Comparison of ENCODE assay signal across 8 cellular contexts in genomic region chr6:31862344-31863235, GRCh38. TPM values are rescaled to one million over a fixed set of nuclear protein-coding genes. Genes with fewer than 3 reads are reported as not detected.
DNase-seq lines count a peak whose midpoint lies in the region; ATAC-seq and TF ChIP-seq lines count a peak whose summit lies in the region.

TSS of gene NEU1 (minus strand) at chr6:31862821. CDS start at chr6:31862776, 45 bp downstream.

- peak; percentile 100 for DNase-seq in Calu3
- peak; percentile 96 for DNase-seq in activated CD8-positive, alpha-beta memory T cell treated with anti-CD3 and anti-CD28 coated beads, Interleukin-2, amount 50 U/mL, for 4 hours
- peak; percentile 100 for DNase-seq in mesenteric fat pad (ENCODE audit: low spot score)
- DNase-seq in stimulated activated CD8-positive, alpha-beta memory T cell treated with anti-CD3 and anti-CD28 coated beads, Interleukin-15, amount 100 ng/mL, for 24 hours (ENCODE audit: low read depth): peak; percentile 94

- H3K4me1 Mint-ChIP-seq in Calu3 (ENCODE audit: low read depth, unreplicated experiment): peaks cover 19% of the 10 kb centered on the region

- no peaks in the 10 kb centered on the region for H3K9me2 ChIP-seq in OCI-LY1 (ENCODE audit: low read depth, low read length)

- no peaks in the 10 kb centered on the region for H3K79me2 ChIP-seq in OCI-LY1 (ENCODE audit: insufficient read depth, low read length)

- H3K27me3 Mint-ChIP-seq in Calu3 (ENCODE audit: unreplicated experiment): peaks cover 9% of the 10 kb centered on the region

- peak within 1 kb of the TSS; percentile 77; the same call in 1 of the 2 replicates for H2AFZ ChIP-seq in OCI-LY1 (ENCODE audit: low read length)

- peak within 1 kb of the TSS; percentile 79 for H3K4me2 ChIP-seq in OCI-LY1 (ENCODE audit: low read length)

- H3K9ac ChIP-seq in HUES64 (ENCODE audit: low read depth, low read length) (peak within 1 kb of the TSS; percentile 74), OCI-LY1 (ENCODE audit: low read length) (peak within 1 kb of the TSS; percentile 73)

- peak; percentile 88 for ATAC-seq in GM21447 (IDR thresholded peaks at IDR 0.05; ENCODE audit: unreplicated experiment)

- intact Hi-C loops in Calu3 (cut with micrococcal nuclease; ENCODE audit: unreplicated experiment): loop anchor here (5.0 kb wide), 1 partner anchor 85 kb away; the partner anchor contains the start of gene VWA7

- no peaks in the 10 kb centered on the region for H3K27me3 ChIP-seq in HUES64 (ENCODE audit: insufficient read depth, low read length)
- H3K27me3 ChIP-seq in OCI-LY1 (ENCODE audit: insufficient read depth, low read length): no peaks in the 10 kb centered on the region

- CTCF ChIA-PET in Calu3 (lab: Charles Lee): interaction anchor here (0.5 to 1.3 kb wide), 18 partner anchors 10 to 315 kb away, joined by 3 to 9 read pairs (median 4); partner anchors contain the start of genes ABHD16A, CFB, HSPA1L and LY6G5C

- H3K36me3 Mint-ChIP-seq in Calu3 (ENCODE audit: insufficient read depth, unreplicated experiment): peaks cover 65% of the 10 kb centered on the region

- in situ Hi-C loops in endometrial microvascular endothelial cells (cut with HindIII; ENCODE audit: inconsistent ontology term, low pct_unique_long_range_greater_than_20kb, low sequenced_read_pairs): no loop called here

- H3K27ac ChIP-seq in HUES64 (ENCODE audit: low read depth, low read length) (peak within 1 kb of the TSS; percentile 83), OCI-LY1 (ENCODE audit: low read depth, low read length, poor library complexity, severe bottlenecking) (peak within 1 kb of the TSS; percentile 77)

- H3K4me1 ChIP-seq in HUES64 (ENCODE audit: insufficient read depth, low read length) (no peaks in the 10 kb centered on the region; the same call in 1 of the 2 replicates), OCI-LY1 (ENCODE audit: insufficient read depth, low read length, severe bottlenecking) (peaks cover 26% of the 10 kb centered on the region)

- no peak for TF ChIP-seq CTCF in Calu3 (IDR thresholded peaks at IDR 0.05; ENCODE audit: unreplicated experiment)
- TF ChIP-seq CTCF in OCI-LY1 (IDR thresholded peaks at IDR 0.05; ENCODE audit: low read length): no peak

- peak within 1 kb of the TSS; percentile 76 for H3K4me3 ChIP-seq in HUES64 (ENCODE audit: low read length)
- H3K4me3 ChIP-seq in OCI-LY1 (ENCODE audit: low read depth, low read length, poor library complexity, severe bottlenecking): peak within 1 kb of the TSS; percentile 78

- H3F3A ChIP-seq in OCI-LY1 (ENCODE audit: insufficient read depth, low read length): no peaks in the 10 kb centered on the region

- H3K4me3 Mint-ChIP-seq in Calu3 (ENCODE audit: low read depth, unreplicated experiment): peak within 1 kb of the TSS; percentile 85

- no peaks in the 10 kb centered on the region for H3K9me3 ChIP-seq in HUES64 (ENCODE audit: insufficient read depth, low read depth, low read length)
- no peaks in the 10 kb centered on the region for H3K9me3 ChIP-seq in OCI-LY1 (ENCODE audit: low read length)

- H3K36me3 ChIP-seq in HUES64 (ENCODE audit: insufficient read depth, low read length) (peaks cover 26% of the 10 kb centered on the region), OCI-LY1 (ENCODE audit: insufficient read depth, low read length) (peaks cover 29% of the 10 kb centered on the region)

- H4K20me1 ChIP-seq in OCI-LY1 (ENCODE audit: insufficient read depth, low read length): no peaks in the 10 kb centered on the region

- WGBS in HUES64: 2% methylated on average over 63 of the region's 64 CpGs

- no peaks in the 10 kb centered on the region for H3K9me3 Mint-ChIP-seq in Calu3 (ENCODE audit: low read depth, unreplicated experiment)

- BruUV-seq in Calu3 (replicated peaks; lab: Mats Ljungman, UMichigan): no TSS peak

- peak within 1 kb of the TSS; percentile 96 for H3K27ac Mint-ChIP-seq in Calu3 (ENCODE audit: unreplicated experiment)

RNA-seq across cellular contexts. Expression of gene NEU1, which starts in this region (rescaled TPM):
- total RNA-seq in Calu3 (2022) (133 and 159 TPM in 2 replicates), endometrial microvascular endothelial cells (ENCODE audit: inconsistent ontology term) (94.3 TPM), mesenteric fat pad (40.7 TPM)
- polyA plus RNA-seq in HUES64 (2013, experiment 1 of 2): 37.2 TPM
- 35.9 TPM for polyA plus RNA-seq in HUES64 (2013, experiment 2 of 2)

Comparison
In these comparisons a context has a peak if more than half of its experiments do, and no peak if none do; other contexts are left out.
1. Peak in every context shown above with its lines: DNase-seq, ATAC-seq, H3K4me3 ChIP-seq and H3K27ac ChIP-seq.